In the genomic region with DNA sequence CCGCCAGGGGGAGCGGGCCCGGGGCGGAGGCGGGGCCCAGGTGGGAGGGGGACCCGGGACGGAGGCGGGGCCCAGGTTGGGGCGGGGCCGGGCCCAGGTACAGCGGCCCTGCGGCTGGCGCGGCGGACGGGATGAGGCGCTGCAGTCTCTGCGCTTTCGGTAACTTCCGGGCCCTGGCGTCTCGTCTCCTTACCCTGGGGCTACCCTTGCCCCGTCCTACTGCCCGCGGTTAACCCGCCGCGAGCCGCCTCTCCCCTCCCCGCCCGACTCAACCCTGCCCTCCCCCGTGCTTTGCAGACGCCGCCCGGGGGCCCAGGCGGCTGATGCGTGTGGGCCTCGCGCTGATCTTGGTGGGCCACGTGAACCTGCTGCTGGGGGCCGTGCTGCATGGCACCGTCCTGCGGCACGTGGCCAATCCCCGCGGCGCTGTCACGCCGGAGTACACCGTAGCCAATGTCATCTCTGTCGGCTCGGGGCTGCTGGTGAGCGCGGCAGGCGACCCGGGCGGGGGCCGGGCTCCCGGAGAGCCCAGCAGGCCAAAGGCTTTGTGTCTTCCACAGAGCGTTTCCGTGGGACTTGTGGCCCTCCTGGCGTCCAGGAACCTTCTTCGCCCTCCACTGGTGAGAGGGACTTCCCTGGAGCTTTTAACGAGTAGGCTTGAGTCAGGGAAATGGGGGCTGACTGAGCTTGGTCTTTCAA, we compare ENCODE assay signal across 9 cellular contexts. TPM values are rescaled to one million over a fixed set of nuclear protein-coding genes. Genes with fewer than 3 reads are reported as not detected.
DNase-seq lines count a peak whose midpoint lies in the region; ATAC-seq and TF ChIP-seq lines count a peak whose summit lies in the region.
"Had no signal": no experiment of that assay in that cellular context is flagged by ENCODE, and none has a peak within 500 bp of the region (broad histone marks: within the 10 kb centered on the region; RNA-seq: fewer than 3 reads in every experiment).

Gene KRTCAP3 (plus strand): TSS at position 100 of the 699 bp plus-strand sequence. CDS start 32 bp downstream, at position 132.

- peak within 1 kb of the TSS; percentile 83 to 85 for H3K27ac ChIP-seq in prostate gland

- H3K4me3 Mint-ChIP-seq in activated CD4-positive, alpha-beta memory T cell treated with anti-CD3 and anti-CD28 coated beads, Interleukin-2, amount 10 ng/mL, durations not matched to agents 7 days and 5 days: no peak within 1 kb of the TSS
- H3K4me3 Mint-ChIP-seq: T-helper 1 cell treated with Interleukin-12 subunit alpha and Interleukin-12 subunit beta and Interleukin-4 antibody, amounts not matched to agents 30 μg/mL and 1 μg/mL, for 36 hours had no signal

- H3K9me3 Mint-ChIP-seq in activated CD4-positive, alpha-beta memory T cell treated with anti-CD3 and anti-CD28 coated beads, Interleukin-2, amount 10 ng/mL, durations not matched to agents 7 days and 5 days: no peaks in the 10 kb centered on the region
- H3K9me3 Mint-ChIP-seq: T-helper 1 cell treated with Interleukin-12 subunit alpha and Interleukin-12 subunit beta and Interleukin-4 antibody, amounts not matched to agents 30 μg/mL and 1 μg/mL, for 36 hours had no signal

- intact Hi-C loops in prostate gland (cut with DNase I): no loop called here

- H3K4me1 ChIP-seq in prostate gland (replicated peaks): peaks cover 3% of the 10 kb centered on the region

- no peak within 1 kb of the TSS for H3K27ac Mint-ChIP-seq in activated CD4-positive, alpha-beta memory T cell treated with anti-CD3 and anti-CD28 coated beads, Interleukin-2, amount 10 ng/mL, durations not matched to agents 7 days and 5 days
- H3K27ac Mint-ChIP-seq: T-helper 1 cell treated with Interleukin-12 subunit alpha and Interleukin-12 subunit beta and Interleukin-4 antibody, amounts not matched to agents 30 μg/mL and 1 μg/mL, for 36 hours had no signal

- H3K4me3 ChIP-seq in prostate gland: peak within 1 kb of the TSS; percentile 42 to 54

- no peaks in the 10 kb centered on the region for H3K27me3 ChIP-seq in prostate gland (replicated peaks; ENCODE audit: insufficient read depth)

- CTCF ChIA-PET in activated CD4-positive, alpha-beta memory T cell treated with anti-CD3 and anti-CD28 coated beads, Interleukin-2, amount 10 ng/mL, durations not matched to agents 7 days and 5 days (lab: Charles Lee): no interaction called here

- H3K36me3 Mint-ChIP-seq in activated CD4-positive, alpha-beta memory T cell treated with anti-CD3 and anti-CD28 coated beads, Interleukin-2, amount 10 ng/mL, durations not matched to agents 7 days and 5 days (ENCODE audit: low read depth): peaks cover 45% of the 10 kb centered on the region

- POLR2A ChIA-PET in activated CD4-positive, alpha-beta memory T cell treated with anti-CD3 and anti-CD28 coated beads, Interleukin-2, amount 10 ng/mL, durations not matched to agents 7 days and 5 days (lab: Charles Lee): interaction anchor here (0.6 to 0.8 kb wide), 2 partner anchors 33 to 62 kb away, joined by 3 to 4 read pairs; partner anchors contain the start of genes PPM1G and ZNF513

- H3K27me3 Mint-ChIP-seq in activated CD4-positive, alpha-beta memory T cell treated with anti-CD3 and anti-CD28 coated beads, Interleukin-2, amount 10 ng/mL, durations not matched to agents 7 days and 5 days: no peaks in the 10 kb centered on the region

- DNase-seq in NCI-H2107 (lab: John Stamatoyannopoulos, UW) (peak; percentile 8), NCI-H2107 treated with DMSO at 0.1 percent for 48 hours (lab: John Stamatoyannopoulos, UW; ENCODE audit: unreplicated experiment) (no peak), germinal center (ENCODE audit: low spot score) (peak; percentile 87), prostate gland (ENCODE audit: low spot score) (peak; percentile 81), NCI-H2227 (lab: John Stamatoyannopoulos, UW; ENCODE audit: unreplicated experiment) (no peak)
- DNase-seq in activated CD4-positive, alpha-beta memory T cell treated with anti-CD3 and anti-CD28 coated beads, Interleukin-2, amount 10 ng/mL, durations not matched to agents 7 days and 5 days: peak; percentile 25

- peak; percentile 59 for TF ChIP-seq POLR2A in prostate gland (IDR thresholded peaks at IDR 0.05)

- peaks cover 10 to 26% of the 10 kb centered on the region in 2 donors for H3K36me3 ChIP-seq in prostate gland

- peak in 2 of 4 experiments; percentile 12 to 48 for TF ChIP-seq CTCF in prostate gland (IDR thresholded peaks at IDR 0.05)

- peaks cover 9% of the 10 kb centered on the region for H3K4me1 Mint-ChIP-seq in activated CD4-positive, alpha-beta memory T cell treated with anti-CD3 and anti-CD28 coated beads, Interleukin-2, amount 10 ng/mL, durations not matched to agents 7 days and 5 days

- ATAC-seq in HG02588 (IDR thresholded peaks at IDR 0.05; ENCODE audit: unreplicated experiment) (no peak), HG02840 (IDR thresholded peaks at IDR 0.05; ENCODE audit: low FRiP score, unreplicated experiment) (no peak)

- 17% methylated on average over 63 of the region's 64 CpGs for WGBS in prostate gland

- H3K9me3 ChIP-seq in prostate gland: no peaks in the 10 kb centered on the region

RNA-seq across cellular contexts. Expression of gene KRTCAP3, which starts in this region (rescaled TPM):
- total RNA-seq in activated CD4-positive, alpha-beta memory T cell treated with anti-CD3 and anti-CD28 coated beads, Interleukin-2, amount 10 ng/mL, durations not matched to agents 7 days and 5 days: 10 to 100 TPM in 1 of 2 experiments, 1 to 10 TPM in 1; 7.5 to 10.1 TPM
- 100 to 1,000 TPM in 1 of 2 donors, 10 to 100 TPM in 1; 31.4 to 147 TPM for total RNA-seq in prostate gland

Comparison
In these comparisons a context has a peak if more than half of its experiments do, and no peak if none do; other contexts are left out.
1. DNase-seq: peak in NCI-H2107 (single experiment), activated CD4-positive, alpha-beta memory T cell treated with anti-CD3 and anti-CD28 coated beads, Interleukin-2, amount 10 ng/mL, durations not matched to agents 7 days and 5 days (single experiment), germinal center (single experiment) and prostate gland (single experiment); none in NCI-H2107 treated with DMSO at 0.1 percent for 48 hours (single experiment) and NCI-H2227 (single experiment).